28 cellular contexts compared by ENCODE assay signal in genomic region chr21:31894441-31894840, GRCh38. TPM values are rescaled to one million over a fixed set of nuclear protein-coding genes. Genes with fewer than 3 reads are reported as not detected.
DNase-seq lines count a peak whose midpoint lies in the region; ATAC-seq, FAIRE-seq and TF ChIP-seq lines count a peak whose summit lies in the region.
"Had no signal": no experiment of that assay in that cellular context is flagged by ENCODE, and none has a peak within 500 bp of the region (broad histone marks: within the 10 kb centered on the region; RNA-seq: fewer than 3 reads in every experiment).

No MANE protein-coding gene starts in this region.

- no peak overlapping the region for H4K8ac ChIP-seq in H1 (ENCODE audit: extremely low read depth, insufficient read depth, low read length)

- intact Hi-C loops in heart right ventricle (cut with DNase I): no loop called here

- H3K4me3 Mint-ChIP-seq in neural crest cell: peak overlapping the region; percentile 52
- no peak overlapping the region for H3K4me3 Mint-ChIP-seq in activated T-cell treated with anti-CD3 and anti-CD28 coated beads, Interleukin-2, amount 50 U/mL, for 72 hours
- H3K4me3 Mint-ChIP-seq: activated naive CD4-positive, alpha-beta T cell treated with anti-CD3 and anti-CD28 coated beads, Interleukin-2, amount 10 ng/mL, durations not matched to agents 7 days and 5 days; CD8-positive, alpha-beta memory T cell; immature natural killer cell had no signal

- CTCF ChIA-PET in H1 (lab: Charles Lee; ENCODE audit: partially characterized antibody): interaction anchor here (1.0 to 5.7 kb wide), 6 partner anchors 14 to 108 kb away, joined by 3 to 42 read pairs (median 8); partner anchors contain the start of gene HUNK

- no peak overlapping the region for H2AFZ ChIP-seq in H1 (ENCODE audit: low read length)

- ATAC-seq in activated T-cell treated with anti-CD3 and anti-CD28 coated beads, Interleukin-2, amount 50 U/mL, for 72 hours (replicated peaks in 1 of 2): no peak
- ATAC-seq in GM19452 (IDR thresholded peaks at IDR 0.05; ENCODE audit: unreplicated experiment) (no peak), heart right ventricle (no peak)
- ATAC-seq: heart left ventricle; left ventricle myocardium superior; PC-3; stimulated activated naive CD8-positive, alpha-beta T cell treated with anti-CD3 and anti-CD28 coated beads, Interleukin-15, Interleukin-2, amounts not matched to agents 100 U/mL and 50 U/mL, for 24 hours had no signal

- DNase-seq in NCI-H1417 (lab: John Stamatoyannopoulos, UW) (peak in 2 of 3 experiments; percentile 15 to 52), NCI-H1417 treated with DMSO at 0.1 percent for 48 hours (lab: John Stamatoyannopoulos, UW) (no peak), NCI-H1436 (lab: John Stamatoyannopoulos, UW) (peak; percentile 89), H1 (ENCODE audit: low read depth in 1 of 2, low spot score in 2 of 2) (no peak), neural crest cell (ENCODE audit: low read depth, low spot score) (no peak), heart right ventricle (no peak)
- DNase-seq in activated T-cell treated with anti-CD3 and anti-CD28 coated beads, Interleukin-2, amount 50 U/mL, for 72 hours: no peak
- DNase-seq: activated CD4-positive, alpha-beta T cell treated with anti-CD3 and anti-CD28 coated beads for 4 hours; activated naive CD4-positive, alpha-beta T cell treated with anti-CD3 and anti-CD28 coated beads, Interleukin-2, amount 10 ng/mL, durations not matched to agents 7 days and 5 days; activated T-cell treated with anti-CD3 and anti-CD28 coated beads, Interleukin-2, amount 50 U/mL, for 48 hours; amygdala; CD8-positive, alpha-beta memory T cell; central memory CD4-positive, alpha-beta T cell; DMS53; heart left ventricle; immature natural killer cell; left ventricle myocardium superior; NCI-H1105; occipital lobe; PC-3; retina; Right ventricle myocardium superior; stimulated activated CD4-positive, alpha-beta T cell treated with anti-CD3 and anti-CD28 coated beads, Interleukin-4, amount 100 ng/mL, for 4 hours; stimulated activated naive CD8-positive, alpha-beta T cell treated with anti-CD3 and anti-CD28 coated beads, Interleukin-15, Interleukin-2, amounts not matched to agents 100 U/mL and 50 U/mL, for 24 hours; T-helper 1 cell; thyroid gland had no signal

- H3K27ac Mint-ChIP-seq in neural crest cell (ENCODE audit: unreplicated experiment): no peak overlapping the region
- H3K27ac Mint-ChIP-seq in activated T-cell treated with anti-CD3 and anti-CD28 coated beads, Interleukin-2, amount 50 U/mL, for 72 hours: no peak overlapping the region
- H3K27ac Mint-ChIP-seq: activated naive CD4-positive, alpha-beta T cell treated with anti-CD3 and anti-CD28 coated beads, Interleukin-2, amount 10 ng/mL, durations not matched to agents 7 days and 5 days; CD8-positive, alpha-beta memory T cell; immature natural killer cell had no signal

- H3K4me1 ChIP-seq in H1 (replicated peaks in 1 of 4; ENCODE audit: control insufficient read depth in 3 of 4, insufficient read depth in 4 of 4, low read length in 3 of 4): peaks cover 10 to 25% (median 23%) of the 10 kb centered on the region in 4 experiments
- H3K4me1 ChIP-seq in heart right ventricle: no peaks in the 10 kb centered on the region
- H3K4me1 ChIP-seq: heart left ventricle had no signal

- H2BK5ac ChIP-seq in H1 (ENCODE audit: low read depth, low read length): no peak overlapping the region; the same call in 1 of the 2 replicates

- H3K23ac ChIP-seq in H1 (ENCODE audit: insufficient read length): no peak overlapping the region

- H3K36me3 ChIP-seq in H1 (ENCODE audit: control insufficient read depth in 2 of 4, insufficient read depth in 4 of 4, low read length in 3 of 4): no peaks in the 10 kb centered on the region
- no peaks in the 10 kb centered on the region for H3K36me3 ChIP-seq in heart right ventricle
- H3K36me3 ChIP-seq: heart left ventricle, thyroid gland had no signal

- H2BK15ac ChIP-seq in H1 (ENCODE audit: low read length): peak overlapping the region; percentile 4; the same call in 1 of the 2 replicates

- H3K14ac ChIP-seq in H1 (ENCODE audit: insufficient read length): no peak overlapping the region

- H3K4me3 ChIP-seq in H1 (ENCODE audit: extremely low read depth in 1 of 4, insufficient read depth in 2 of 4, low read depth in 3 of 4, low read length in 4 of 4) (no peak overlapping the region), heart right ventricle (no peak overlapping the region)
- H3K4me3 ChIP-seq: heart left ventricle, thyroid gland had no signal

- no peak overlapping the region for H4K91ac ChIP-seq in H1 (replicated peaks; ENCODE audit: insufficient read length, low read length)

- H3K27me3 ChIP-seq in H1 (replicated peaks in 1 of 4; ENCODE audit: control insufficient read depth in 3 of 4, extremely low read depth in 1 of 4, insufficient read depth in 3 of 4, low read length in 3 of 4) (no peaks in the 10 kb centered on the region), heart right ventricle (peaks cover 0 to 5% (median 0%) of the 10 kb centered on the region in 7 donors)
- H3K27me3 ChIP-seq: thyroid gland had no signal

- H3K27ac ChIP-seq in H1 (ENCODE audit: low read depth, low read length) (no peak overlapping the region), heart right ventricle (no peak overlapping the region)
- H3K27ac ChIP-seq: 22Rv1, heart left ventricle, thyroid gland had no signal

- H2AK5ac ChIP-seq in H1 (ENCODE audit: low read depth, low read length): no peak overlapping the region

- H3K79me2 ChIP-seq in H1 (ENCODE audit: control insufficient read depth in 1 of 2, insufficient read depth in 2 of 2, low read length in 2 of 2): peaks cover 0 to 9% of the 10 kb centered on the region in 2 experiments; a peak in 1 of 4 replicates

- peak overlapping the region; percentile 42; the same call in 1 of the 2 replicates for H3K18ac ChIP-seq in H1 (ENCODE audit: extremely low read depth, low read length)

- no peak overlapping the region for H4K5ac ChIP-seq in H1 (ENCODE audit: insufficient read length, low read depth, low read length)

- H3K23me2 ChIP-seq in H1 (ENCODE audit: low read depth, low read length): no peaks in the 10 kb centered on the region

- TF ChIP-seq RAD21 in H1 (IDR thresholded peaks at IDR 0.05 in 1 of 2, conservative IDR thresholded peaks at IDR 0.05 in 1 of 2; ENCODE audit: low read depth in 2 of 2, low read length in 2 of 2): no peak

- H3K79me1 ChIP-seq in H1 (ENCODE audit: low read depth, low read length): peaks cover 4% of the 10 kb centered on the region; the same call in 1 of the 2 replicates

- H3K27me3 Mint-ChIP-seq in neural crest cell (ENCODE audit: low read depth): no peaks in the 10 kb centered on the region
- peaks cover 12% of the 10 kb centered on the region for H3K27me3 Mint-ChIP-seq in activated T-cell treated with anti-CD3 and anti-CD28 coated beads, Interleukin-2, amount 50 U/mL, for 72 hours (ENCODE audit: low read depth)

- H2BK20ac ChIP-seq in H1 (ENCODE audit: low read length): no peak overlapping the region

- no peak overlapping the region for H3K4ac ChIP-seq in H1 (replicated peaks; ENCODE audit: insufficient read length, low read depth, low read length)

- peaks cover 12% of the 10 kb centered on the region for H3K36me3 Mint-ChIP-seq in neural crest cell (ENCODE audit: low read depth)
- H3K36me3 Mint-ChIP-seq in activated T-cell treated with anti-CD3 and anti-CD28 coated beads, Interleukin-2, amount 50 U/mL, for 72 hours (ENCODE audit: insufficient read depth in 2 of 2): no peaks in the 10 kb centered on the region
- H3K36me3 Mint-ChIP-seq: activated naive CD4-positive, alpha-beta T cell treated with anti-CD3 and anti-CD28 coated beads, Interleukin-2, amount 10 ng/mL, durations not matched to agents 7 days and 5 days; CD8-positive, alpha-beta memory T cell; immature natural killer cell had no signal

- peak; percentile 39 for FAIRE-seq in H1 (lab: Jason Lieb, UNC)

- no peak overlapping the region for H3K4me2 ChIP-seq in H1 (ENCODE audit: insufficient read depth in 1 of 2, low read depth in 2 of 2, low read length in 2 of 2)

- H4K20me1 ChIP-seq in H1 (replicated peaks in 1 of 2; ENCODE audit: control insufficient read depth in 1 of 2, insufficient read depth in 2 of 2, low read length in 2 of 2): no peaks in the 10 kb centered on the region

- no peak for TF ChIP-seq CTCF in H1 (IDR thresholded peaks at IDR 0.05; ENCODE audit: control extremely low read depth in 1 of 3, insufficient read depth in 1 of 3, low read depth in 1 of 3, low read length in 3 of 3)
- no peak for TF ChIP-seq CTCF in neural crest cell (conservative IDR thresholded peaks at IDR 0.05)
- TF ChIP-seq CTCF in heart right ventricle (IDR thresholded peaks at IDR 0.05): no peak

- no peak for TF ChIP-seq POLR2A in H1 (IDR thresholded peaks at IDR 0.05; ENCODE audit: control extremely low read depth in 1 of 2, low read depth in 2 of 2, low read length in 2 of 2)

- no peak overlapping the region for H2BK120ac ChIP-seq in H1 (replicated peaks; ENCODE audit: low read depth, low read length)

- no peaks in the 10 kb centered on the region for H3K9me3 ChIP-seq in H1 (ENCODE audit: insufficient read depth in 2 of 2, low read depth in 1 of 2, low read length in 1 of 2)
- no peaks in the 10 kb centered on the region for H3K9me3 ChIP-seq in heart right ventricle
- H3K9me3 ChIP-seq: heart left ventricle, thyroid gland had no signal

- no peaks in the 10 kb centered on the region for H3K9me3 Mint-ChIP-seq in neural crest cell
- H3K9me3 Mint-ChIP-seq in activated T-cell treated with anti-CD3 and anti-CD28 coated beads, Interleukin-2, amount 50 U/mL, for 72 hours: no peaks in the 10 kb centered on the region
- H3K9me3 Mint-ChIP-seq: activated naive CD4-positive, alpha-beta T cell treated with anti-CD3 and anti-CD28 coated beads, Interleukin-2, amount 10 ng/mL, durations not matched to agents 7 days and 5 days; CD8-positive, alpha-beta memory T cell had no signal

- peaks cover 60% of the 10 kb centered on the region for H3K4me1 Mint-ChIP-seq in neural crest cell
- peaks cover 11% of the 10 kb centered on the region for H3K4me1 Mint-ChIP-seq in activated T-cell treated with anti-CD3 and anti-CD28 coated beads, Interleukin-2, amount 50 U/mL, for 72 hours (ENCODE audit: low read depth)
- H3K4me1 Mint-ChIP-seq: immature natural killer cell had no signal

- WGBS in H1 (ENCODE audit: extremely low coverage in 1 of 2, insufficient coverage in 1 of 2, insufficient read length in 1 of 2, insufficient replicate concordance in 2 of 2, low coverage in 1 of 2, low lambda C conversion rate in 2 of 2, missing lambda C conversion rate in 1 of 2), 2 experiments: 65% methylated on average over 2 of the region's 2 CpGs; no CpG with 5 or more reads in 1 of the 2 experiments
- 81 to 92% methylated on average over 2 of the region's 2 CpGs for WGBS in heart right ventricle, 2 donors

- POLR2A ChIA-PET in H1 (lab: Charles Lee; ENCODE audit: partially characterized antibody): interaction anchor here (1.0 to 1.1 kb wide), 2 partner anchors 14 to 33 kb away, joined by 3 read pairs; no protein-coding TSS in a partner anchor

- no peak overlapping the region for H3K56ac ChIP-seq in H1 (replicated peaks; ENCODE audit: insufficient read length, low read depth, low read length)

- TF ChIP-seq EP300 in H1 (IDR thresholded peaks at IDR 0.05; ENCODE audit: borderline replicate concordance in 1 of 2, low read depth in 2 of 2, low read length in 2 of 2): no peak

- H2BK12ac ChIP-seq in H1 (ENCODE audit: low read depth, low read length): 0 out of 2 replicates have a peak overlapping the region, but pooled peaks have one; percentile 40

- H3K9ac ChIP-seq in H1 (replicated peaks in 1 of 4; ENCODE audit: extremely low read depth in 1 of 4, low read depth in 3 of 4, low read length in 3 of 4): no peak overlapping the region

RNA-seq across cellular contexts. Expression of gene HUNK, which starts 21.6 kb away (rescaled TPM):
- 10.2 and 16.7 TPM in 2 replicates for total RNA-seq in H1 (2021; fragmentation: NEBNext Ultra II Directional; extraction: Animal tissue kit (Norgen Biotek cat#: 25700))
- 1.9 and 2.6 TPM in 2 replicates for polyA plus RNA-seq in H1 (2011; rRNA removed)
- 3.1 TPM for polyA plus RNA-seq in H1 (2011; cell fraction: cytosol; rRNA removed)
- 3.9 TPM for polyA plus RNA-seq in H1 (2011; cell fraction: nucleus; rRNA removed)
- polyA plus RNA-seq in H1 (2012, experiment 1 of 2): 3.4 to 5.2 TPM (median 4.6 TPM) in 4 replicates
- polyA plus RNA-seq in H1 (2012, experiment 2 of 2): 1.9 TPM
- polyA plus RNA-seq in H1 (2013, experiment 1 of 2): 3.2 TPM
- 3.0 TPM for polyA plus RNA-seq in H1 (2013, experiment 2 of 2)
- polyA minus RNA-seq in H1 (2011; rRNA and poly(A)+ RNA removed): 4.3 and 6.1 TPM in 2 replicates
- 3.5 TPM for polyA minus RNA-seq in H1 (2011; cell fraction: cytosol; rRNA and poly(A)+ RNA removed)
- 3.7 TPM for polyA minus RNA-seq in H1 (2011; cell fraction: nucleus; rRNA and poly(A)+ RNA removed)
- 29.1 and 39.6 TPM in 2 replicates for total RNA-seq in neural crest cell
- total RNA-seq in activated T-cell treated with anti-CD3 and anti-CD28 coated beads, Interleukin-2, amount 50 U/mL, for 72 hours: under 1 TPM in 1 of 2 donors, not detected in 1; 0.35 TPM
- total RNA-seq in heart right ventricle: under 1 TPM in 9 of 10 donors, not detected in 1; 0.04 to 0.81 (median 0.10) TPM
- under 1 TPM in 1 of 2 donors, not detected in 1; 0.14 TPM for polyA plus RNA-seq in heart right ventricle
- total RNA-seq: PC-3 had no signal
- polyA plus RNA-seq: immature natural killer cell had no signal

Comparison
In these comparisons a context has a peak if more than half of its experiments do, and no peak if none do; other contexts are left out.
1. DNase-seq: peak in NCI-H1417 (2 of 3) and NCI-H1436 (single experiment); none in NCI-H1417 treated with DMSO at 0.1 percent for 48 hours (single experiment), H1 (0 of 2), neural crest cell (single experiment), activated T-cell treated with anti-CD3 and anti-CD28 coated beads, Interleukin-2, amount 50 U/mL, for 72 hours (0 of 2) and heart right ventricle (0 of 2).